ENCODE assay signal across 16 cellular contexts in genomic region chr3:187951452-187952190, GRCh38.
DNase-seq lines count a peak whose midpoint lies in the region; ATAC-seq and TF ChIP-seq lines count a peak whose summit lies in the region.
"Had no signal": no experiment of that assay in that cellular context is flagged by ENCODE, and none has a peak within 500 bp of the region (broad histone marks: within the 10 kb centered on the region; RNA-seq: fewer than 3 reads in every experiment).

No MANE protein-coding gene starts in this region.

- H3K9ac ChIP-seq in OCI-LY1 (ENCODE audit: low read length): peak overlapping the region; percentile 31
- H3K9ac ChIP-seq: neural progenitor cell had no signal

- no peaks in the 10 kb centered on the region for H3K9me2 ChIP-seq in OCI-LY1 (ENCODE audit: low read depth, low read length)

- no peaks in the 10 kb centered on the region for H4K20me1 ChIP-seq in OCI-LY1 (ENCODE audit: insufficient read depth, low read length)

- ATAC-seq in activated T-cell treated with anti-CD3 and anti-CD28 coated beads, Interleukin-2, amount 50 U/mL, for 72 hours (replicated peaks in 1 of 2): peak in 1 of 2 donors; percentile 51
- peak; percentile 71 for ATAC-seq in central memory CD8-positive, alpha-beta T cell (replicated peaks; ENCODE audit: extremely low read depth, poor library complexity, severe bottlenecking)
- peak; percentile 63 for ATAC-seq in stimulated activated memory B cell treated with anti-CD40 and anti-IgM and Interleukin-4, amounts not matched to agents 10 μg/mL and 1 μg/mL and 100 μg/mL, for 72 hours
- ATAC-seq in GM18909 (IDR thresholded peaks at IDR 0.05; ENCODE audit: poor library complexity, unreplicated experiment): no peak
- ATAC-seq in Right ventricle myocardium inferior: no peak
- ATAC-seq: A549, sciatic nerve had no signal

- H3K36me3 ChIP-seq in OCI-LY1 (ENCODE audit: insufficient read depth, low read length): peaks cover 10% of the 10 kb centered on the region; the same call in 1 of the 2 replicates
- H3K36me3 ChIP-seq: neural progenitor cell, vagina had no signal

- H2AFZ ChIP-seq in OCI-LY1 (ENCODE audit: low read length): no peak overlapping the region
- H2AFZ ChIP-seq: neural progenitor cell had no signal

- TF ChIP-seq CTCF in OCI-LY1 (IDR thresholded peaks at IDR 0.05; ENCODE audit: low read length): no peak

- H3F3A ChIP-seq in OCI-LY1 (ENCODE audit: insufficient read depth, low read length): 0 out of 2 replicates have a peak, but pooled peaks cover 8% of the 10 kb centered on the region

- intact Hi-C loops in Right ventricle myocardium inferior (cut with DNase I): no loop called here

- peak overlapping the region; percentile 17 for H3K27ac Mint-ChIP-seq in activated T-cell treated with anti-CD3 and anti-CD28 coated beads, Interleukin-2, amount 50 U/mL, for 72 hours
- H3K27ac Mint-ChIP-seq in activated T-cell treated with anti-CD3 and anti-CD28 coated beads, Interleukin-2, amount 50 U/mL, for 24 hours: no peak overlapping the region
- peak overlapping the region; percentile 4 for H3K27ac Mint-ChIP-seq in central memory CD8-positive, alpha-beta T cell (ENCODE audit: low read depth)
- H3K27ac Mint-ChIP-seq in stimulated activated memory B cell treated with anti-CD40 and anti-IgM and Interleukin-4, amounts not matched to agents 10 μg/mL and 1 μg/mL and 100 μg/mL, for 72 hours: no peak overlapping the region
- H3K27ac Mint-ChIP-seq: brain, neural progenitor cell had no signal

- H3K27ac ChIP-seq in OCI-LY1 (ENCODE audit: low read depth, low read length, poor library complexity, severe bottlenecking): peak overlapping the region; percentile 97
- H3K27ac ChIP-seq: neural progenitor cell, vagina had no signal

- H3K4me3 ChIP-seq in OCI-LY1 (ENCODE audit: low read depth, low read length, poor library complexity, severe bottlenecking): peak overlapping the region; percentile 2
- H3K4me3 ChIP-seq: A549, neural progenitor cell, vagina had no signal

- no peak overlapping the region for H3K4me3 Mint-ChIP-seq in activated T-cell treated with anti-CD3 and anti-CD28 coated beads, Interleukin-2, amount 50 U/mL, for 72 hours
- H3K4me3 Mint-ChIP-seq in activated T-cell treated with anti-CD3 and anti-CD28 coated beads, Interleukin-2, amount 50 U/mL, for 24 hours: no peak overlapping the region
- no peak overlapping the region for H3K4me3 Mint-ChIP-seq in central memory CD8-positive, alpha-beta T cell
- no peak overlapping the region for H3K4me3 Mint-ChIP-seq in stimulated activated memory B cell treated with anti-CD40 and anti-IgM and Interleukin-4, amounts not matched to agents 10 μg/mL and 1 μg/mL and 100 μg/mL, for 72 hours
- H3K4me3 Mint-ChIP-seq: brain, neural progenitor cell had no signal

- H3K9me3 ChIP-seq in OCI-LY1 (ENCODE audit: low read length): no peaks in the 10 kb centered on the region
- H3K9me3 ChIP-seq: A549, vagina had no signal

- DNase-seq in activated T-cell treated with anti-CD3 and anti-CD28 coated beads, Interleukin-2, amount 50 U/mL, for 72 hours: no peak
- no peak for DNase-seq in activated T-cell treated with anti-CD3 and anti-CD28 coated beads, Interleukin-2, amount 50 U/mL, for 24 hours
- no peak for DNase-seq in central memory CD8-positive, alpha-beta T cell (ENCODE audit: low spot score in 2 of 2)
- no peak for DNase-seq in central memory CD4-positive, alpha-beta T cell
- DNase-seq in Right ventricle myocardium inferior (ENCODE audit: missing footprints): no peak
- DNase-seq: activated CD4-positive, alpha-beta T cell treated with anti-CD3 and anti-CD28 coated beads, Interleukin-2, amount 50 U/mL, for 4 hours; activated gamma-delta T cell treated with Interleukin-2 at 50 U/mL for 16 hours; stimulated activated CD4-positive, alpha-beta T cell treated with anti-CD3 and anti-CD28 coated beads, Interleukin-2, amount 100 ng/mL, for 48 hours had no signal

- no peaks in the 10 kb centered on the region for H3K79me2 ChIP-seq in OCI-LY1 (ENCODE audit: insufficient read depth, low read length)

- H3K4me1 ChIP-seq in OCI-LY1 (ENCODE audit: insufficient read depth, low read length, severe bottlenecking): peaks cover 98% of the 10 kb centered on the region
- H3K4me1 ChIP-seq: neural progenitor cell had no signal

- peak overlapping the region; percentile 91; the same call in 1 of the 2 replicates for H3K4me2 ChIP-seq in OCI-LY1 (ENCODE audit: low read length)
- H3K4me2 ChIP-seq: A549, neural progenitor cell had no signal

- peaks cover 41% of the 10 kb centered on the region for H3K4me1 Mint-ChIP-seq in activated T-cell treated with anti-CD3 and anti-CD28 coated beads, Interleukin-2, amount 50 U/mL, for 72 hours (ENCODE audit: low read depth)
- peaks cover 31% of the 10 kb centered on the region for H3K4me1 Mint-ChIP-seq in activated T-cell treated with anti-CD3 and anti-CD28 coated beads, Interleukin-2, amount 50 U/mL, for 24 hours (ENCODE audit: low read depth)
- peaks cover 30% of the 10 kb centered on the region for H3K4me1 Mint-ChIP-seq in central memory CD8-positive, alpha-beta T cell
- peaks cover 21% of the 10 kb centered on the region for H3K4me1 Mint-ChIP-seq in stimulated activated memory B cell treated with anti-CD40 and anti-IgM and Interleukin-4, amounts not matched to agents 10 μg/mL and 1 μg/mL and 100 μg/mL, for 72 hours
- H3K4me1 Mint-ChIP-seq: neural progenitor cell had no signal

- H3K9me3 Mint-ChIP-seq in activated T-cell treated with anti-CD3 and anti-CD28 coated beads, Interleukin-2, amount 50 U/mL, for 72 hours: no peaks in the 10 kb centered on the region
- H3K9me3 Mint-ChIP-seq in activated T-cell treated with anti-CD3 and anti-CD28 coated beads, Interleukin-2, amount 50 U/mL, for 24 hours: no peaks in the 10 kb centered on the region
- no peaks in the 10 kb centered on the region for H3K9me3 Mint-ChIP-seq in central memory CD8-positive, alpha-beta T cell
- H3K9me3 Mint-ChIP-seq in stimulated activated memory B cell treated with anti-CD40 and anti-IgM and Interleukin-4, amounts not matched to agents 10 μg/mL and 1 μg/mL and 100 μg/mL, for 72 hours: no peaks in the 10 kb centered on the region
- H3K9me3 Mint-ChIP-seq: brain, neural progenitor cell had no signal

- peaks cover 7% of the 10 kb centered on the region for H3K27me3 Mint-ChIP-seq in activated T-cell treated with anti-CD3 and anti-CD28 coated beads, Interleukin-2, amount 50 U/mL, for 72 hours (ENCODE audit: low read depth)
- no peaks in the 10 kb centered on the region for H3K27me3 Mint-ChIP-seq in activated T-cell treated with anti-CD3 and anti-CD28 coated beads, Interleukin-2, amount 50 U/mL, for 24 hours
- H3K27me3 Mint-ChIP-seq in central memory CD8-positive, alpha-beta T cell: no peaks in the 10 kb centered on the region
- H3K27me3 Mint-ChIP-seq in stimulated activated memory B cell treated with anti-CD40 and anti-IgM and Interleukin-4, amounts not matched to agents 10 μg/mL and 1 μg/mL and 100 μg/mL, for 72 hours: peaks cover 13% of the 10 kb centered on the region

- H3K27me3 ChIP-seq in OCI-LY1 (ENCODE audit: insufficient read depth, low read length): no peaks in the 10 kb centered on the region
- H3K27me3 ChIP-seq: neural progenitor cell, vagina had no signal

- H3K36me3 Mint-ChIP-seq in activated T-cell treated with anti-CD3 and anti-CD28 coated beads, Interleukin-2, amount 50 U/mL, for 72 hours (ENCODE audit: insufficient read depth in 2 of 2): no peaks in the 10 kb centered on the region
- H3K36me3 Mint-ChIP-seq in activated T-cell treated with anti-CD3 and anti-CD28 coated beads, Interleukin-2, amount 50 U/mL, for 24 hours (ENCODE audit: low read depth): no peaks in the 10 kb centered on the region
- no peaks in the 10 kb centered on the region for H3K36me3 Mint-ChIP-seq in central memory CD8-positive, alpha-beta T cell (ENCODE audit: insufficient read depth)
- no peaks in the 10 kb centered on the region for H3K36me3 Mint-ChIP-seq in stimulated activated memory B cell treated with anti-CD40 and anti-IgM and Interleukin-4, amounts not matched to agents 10 μg/mL and 1 μg/mL and 100 μg/mL, for 72 hours
- H3K36me3 Mint-ChIP-seq: brain, neural progenitor cell had no signal

Comparison
In these comparisons a context has a peak if more than half of its experiments do, and no peak if none do; other contexts are left out.
1. H3K27ac Mint-ChIP-seq: peak in activated T-cell treated with anti-CD3 and anti-CD28 coated beads, Interleukin-2, amount 50 U/mL, for 72 hours (single experiment) and central memory CD8-positive, alpha-beta T cell (single experiment); none in activated T-cell treated with anti-CD3 and anti-CD28 coated beads, Interleukin-2, amount 50 U/mL, for 24 hours (single experiment) and stimulated activated memory B cell treated with anti-CD40 and anti-IgM and Interleukin-4, amounts not matched to agents 10 μg/mL and 1 μg/mL and 100 μg/mL, for 72 hours (single experiment).
2. ATAC-seq: peak in central memory CD8-positive, alpha-beta T cell (single experiment) and stimulated activated memory B cell treated with anti-CD40 and anti-IgM and Interleukin-4, amounts not matched to agents 10 μg/mL and 1 μg/mL and 100 μg/mL, for 72 hours (single experiment); none in GM18909 (single experiment) and Right ventricle myocardium inferior (single experiment).